1 cellular context compared by ENCODE assay signal in genomic region chr11:72058416-72059034, GRCh38.
TF ChIP-seq lines count a peak whose summit lies in the region.

No MANE protein-coding gene starts in this region.

TF ChIP-seq in IMR-90, 13 proteins besides CTCF, POLR2A, EP300 and RAD21 (continued from another document):
- TF ChIP-seq USF2 (IDR thresholded peaks at IDR 0.05; ENCODE audit: low read depth, low read length) (peak; percentile 9; the same call in 1 of the 2 replicates), CEBPB (IDR thresholded peaks at IDR 0.05; ENCODE audit: low read depth, low read length) (peak; percentile 78)
